Comparison of ENCODE assay signal across 17 cellular contexts in the genomic region with DNA sequence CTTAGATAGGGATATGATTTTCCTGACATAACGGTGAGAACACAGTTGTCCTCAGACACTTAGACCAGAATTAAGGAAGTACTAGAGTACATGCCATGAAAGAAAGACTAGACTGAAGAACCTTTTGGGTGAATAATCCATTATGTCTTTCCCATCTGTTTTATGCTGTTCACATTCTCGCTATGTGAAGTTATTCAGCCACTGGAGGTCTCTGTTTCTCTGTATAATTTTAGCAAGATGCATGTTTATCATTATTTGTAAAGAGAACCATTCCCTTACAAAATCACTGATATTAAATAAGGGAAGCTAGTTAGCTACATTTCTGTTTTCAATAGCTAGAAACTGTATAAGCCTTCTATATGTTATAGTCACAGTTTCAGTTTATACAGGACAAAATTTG.
A peak's percentile ranks its signal among the peaks of the same experiment; 100 is the strongest.
DNase-seq lines count a peak whose midpoint lies in the region; ATAC-seq and FAIRE-seq lines count a peak whose summit lies in the region.
"Had no signal": no experiment of that assay in that cellular context is flagged by ENCODE, and none has a peak within 500 bp of the region (broad histone marks: within the 10 kb centered on the region; RNA-seq: fewer than 3 reads in every experiment).

No MANE protein-coding gene starts in this region.

- no peaks in the 10 kb centered on the region for H3K9me2 ChIP-seq in GM23248 (ENCODE audit: insufficient read depth)

- H3K4me1 ChIP-seq in GM23248 (ENCODE audit: insufficient read depth) = no peaks in the 10 kb centered on the region
- H3K4me1 ChIP-seq: body of pancreas had no signal

- H2AFZ ChIP-seq in GM23248 = no peak overlapping the region

- H3K27ac ChIP-seq in GM23248 (no peak overlapping the region), SK-N-MC (no peak overlapping the region)
- H3K27ac ChIP-seq: body of pancreas, KMS-11 had no signal

- H3K79me2 ChIP-seq in GM23248 (ENCODE audit: insufficient read depth) = no peaks in the 10 kb centered on the region

- FAIRE-seq in A204.1 (lab: Jason Lieb, UNC) = peak; percentile 6

- H3K9me3 ChIP-seq in GM23248 (ENCODE audit: low read depth) = no peaks in the 10 kb centered on the region
- H3K9me3 ChIP-seq in SK-N-MC (ENCODE audit: low read depth, low read length) = no peaks in the 10 kb centered on the region
- H3K9me3 ChIP-seq: body of pancreas had no signal

- H3K27me3 ChIP-seq in GM23248 (replicated peaks; ENCODE audit: insufficient read depth) = no peaks in the 10 kb centered on the region
- H3K27me3 ChIP-seq: body of pancreas had no signal

- no peak overlapping the region for H3K4me2 ChIP-seq in GM23248 (ENCODE audit: unreplicated experiment)
- H3K4me2 ChIP-seq: KMS-11 had no signal

- H3K36me3 ChIP-seq in GM23248 (ENCODE audit: low read depth) (no peaks in the 10 kb centered on the region), SK-N-MC (ENCODE audit: insufficient read depth, low read length) (no peaks in the 10 kb centered on the region)

- no peaks in the 10 kb centered on the region for H4K20me1 ChIP-seq in GM23248 (ENCODE audit: insufficient read depth)

- H3F3A ChIP-seq in GM23248 (ENCODE audit: insufficient read depth) = no peaks in the 10 kb centered on the region

- H3K9ac ChIP-seq in GM23248 (no peak overlapping the region), SK-N-MC (ENCODE audit: insufficient read length) (no peak overlapping the region)
- H3K9ac ChIP-seq: KMS-11 had no signal

- H3K4me3 ChIP-seq in GM23248 (no peak overlapping the region), SK-N-MC (no peak overlapping the region)
- H3K4me3 ChIP-seq: body of pancreas had no signal

- in situ Hi-C loops in GM23248 (cut with MboI) = loop anchor here (10.0 kb wide), 1 partner anchor 1127 kb away; no protein-coding TSS in a partner anchor

- ATAC-seq in GM19395 (IDR thresholded peaks at IDR 0.05; ENCODE audit: unreplicated experiment) (no peak), HG03025 (IDR thresholded peaks at IDR 0.05; ENCODE audit: low FRiP score, unreplicated experiment) (no peak)
- ATAC-seq: activated T-helper 17 cell treated with anti-CD3 and anti-CD28 coated beads, Interleukin-2, amount 50 U/mL, for 72 hours; body of pancreas; stimulated activated naive B cell treated with anti-CD40 and anti-IgM and Interleukin-4, amounts not matched to agents 10 μg/mL and 1 μg/mL and 100 μg/mL, for 72 hours had no signal

- WGBS in GM23248 (ENCODE audit: low coverage in 1 of 2, low lambda C conversion rate in 2 of 2, missing lambda C conversion rate in 2 of 2), 2 experiments = 16 to 27% methylated on average over 2 of the region's 2 CpGs

- peak; percentile 73 for DNase-seq in GM23248
- DNase-seq in SK-N-MC (ENCODE audit: low read depth, low spot score) = peak; percentile 35
- peak; percentile 21 for DNase-seq in fibroblast of the conjunctiva (ENCODE audit: low read depth)
- DNase-seq in SHP77 (lab: John Stamatoyannopoulos, UW) = no peak
- no peak for DNase-seq in CD1c-positive myeloid dendritic cell (ENCODE audit: extremely low spot score)
- DNase-seq: activated CD4-positive, alpha-beta T cell treated with anti-CD3 and anti-CD28 coated beads, Interleukin-2, amount 10 ng/mL, durations not matched to agents 7 days and 5 days; body of pancreas; C1 segment of cervical spinal cord; midbrain; stimulated activated CD4-positive, alpha-beta T cell treated with anti-CD3 and anti-CD28 coated beads, Interleukin-4, amount 100 ng/mL, for 24 hours; stimulated activated naive B cell treated with anti-CD40 and anti-IgM and Interleukin-4, amounts not matched to agents 10 μg/mL and 1 μg/mL and 100 μg/mL, for 72 hours; T-helper 2 cell had no signal

Comparison
In these comparisons a context has a peak if more than half of its experiments do, and no peak if none do; other contexts are left out.
1. DNase-seq: peak in GM23248 (single experiment), SK-N-MC (single experiment) and fibroblast of the conjunctiva (single experiment); none in SHP77 (0 of 2) and CD1c-positive myeloid dendritic cell (single experiment).